10 cellular contexts compared by ENCODE assay signal in the genomic region with DNA sequence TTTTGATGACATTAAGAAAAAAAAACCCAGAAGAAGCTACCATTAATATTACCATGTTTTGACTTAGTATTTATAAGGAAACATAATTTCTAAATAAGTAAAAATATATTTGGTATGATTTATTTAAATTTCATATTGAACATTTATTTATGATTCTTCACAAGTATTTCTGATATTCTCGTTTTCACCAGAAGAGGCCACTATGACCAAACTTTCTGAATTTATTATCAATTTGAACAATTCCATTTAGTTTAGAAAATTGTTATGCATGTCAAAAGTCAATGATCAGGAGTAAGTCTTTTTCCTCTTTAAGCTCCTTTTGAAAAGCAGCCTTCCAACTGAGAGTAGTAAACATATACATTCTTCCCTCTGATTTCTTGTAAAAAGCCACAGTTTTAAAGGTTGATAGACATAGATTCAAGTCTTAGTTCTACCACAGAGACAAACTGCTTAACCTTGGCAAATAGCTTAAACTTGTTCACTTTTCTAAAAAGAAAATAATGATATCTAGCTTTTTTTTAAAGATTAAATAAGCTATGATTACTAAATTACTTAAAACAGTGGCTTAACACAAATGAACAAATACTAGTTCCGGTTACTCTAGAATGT.
DNase-seq lines count a peak whose midpoint lies in the region; ATAC-seq, FAIRE-seq and TF ChIP-seq lines count a peak whose summit lies in the region.
"Had no signal": no experiment of that assay in that cellular context is flagged by ENCODE, and none has a peak within 500 bp of the region (broad histone marks: within the 10 kb centered on the region; RNA-seq: fewer than 3 reads in every experiment).

No MANE protein-coding gene starts in this region.

- H3K9me3 Mint-ChIP-seq in activated CD4-positive, alpha-beta memory T cell treated with anti-CD3 and anti-CD28 coated beads for 36 hours = no peaks in the 10 kb centered on the region

- no peak overlapping the region for H4K8ac ChIP-seq in mesenchymal stem cell (ENCODE audit: low read length)

- H3K27ac Mint-ChIP-seq in activated CD4-positive, alpha-beta memory T cell treated with anti-CD3 and anti-CD28 coated beads for 36 hours = no peak overlapping the region

- H3K9ac ChIP-seq in GM12878 (ENCODE audit: control insufficient read depth, insufficient read depth, low read length) = no peak overlapping the region
- no peak overlapping the region for H3K9ac ChIP-seq in mesenchymal stem cell (ENCODE audit: low read length)

- TF ChIP-seq CTCF in LNCaP clone FGC (IDR thresholded peaks at IDR 0.05; ENCODE audit: control insufficient read depth, extremely low read depth, insufficient read depth) (peak; percentile 41), GM12878 (IDR thresholded peaks at IDR 0.05 in 2 of 3, conservative IDR thresholded peaks at IDR 0.05 in 1 of 3; ENCODE audit: control insufficient read depth in 2 of 3, extremely low read depth in 1 of 3, insufficient read depth in 1 of 3, low read depth in 3 of 3, low read length in 3 of 3) (peak in 1 of 3 experiments; percentile 17; a peak in 1 of 6 replicates)

- peaks cover 17% of the 10 kb centered on the region for H3K27me3 Mint-ChIP-seq in activated CD4-positive, alpha-beta memory T cell treated with anti-CD3 and anti-CD28 coated beads for 36 hours

- WGBS in GM12878 (ENCODE audit: insufficient coverage, insufficient replicate concordance, low lambda C conversion rate, missing lambda C conversion rate) = 45% methylated on average over 2 of the region's 2 CpGs
- 100% methylated on average over 1 of the region's 2 CpGs for WGBS in mesenchymal stem cell

- no peak overlapping the region for H4K91ac ChIP-seq in mesenchymal stem cell (ENCODE audit: low read length)

- H3K4me1 ChIP-seq in GM12878 (ENCODE audit: control insufficient read depth, insufficient read depth, low read length) = no peaks in the 10 kb centered on the region
- H3K4me1 ChIP-seq in mesenchymal stem cell (ENCODE audit: control insufficient read depth, insufficient read depth, low read depth, low read length) = no peaks in the 10 kb centered on the region

- peak; percentile 2 for DNase-seq in G401 (ENCODE audit: low spot score)
- DNase-seq in LNCaP clone FGC (ENCODE audit: low read depth) = no peak
- DNase-seq in GM12878 (ENCODE audit: low read depth, low spot score) = no peak
- peak; percentile 20 for DNase-seq in mesenchymal stem cell
- no peak for DNase-seq in LoVo (ENCODE audit: low spot score)
- no peak for DNase-seq in NCI-H446 (lab: John Stamatoyannopoulos, UW)
- DNase-seq in activated CD4-positive, alpha-beta memory T cell treated with anti-CD3 and anti-CD28 coated beads for 36 hours = no peak
- DNase-seq: SHP77 treated with DMSO at 0.1 percent for 48 hours had no signal

- no peaks in the 10 kb centered on the region for H3K36me3 ChIP-seq in GM12878 (ENCODE audit: control insufficient read depth in 2 of 2, insufficient read depth in 2 of 2, low read length in 1 of 2)
- no peaks in the 10 kb centered on the region for H3K36me3 ChIP-seq in mesenchymal stem cell (ENCODE audit: control insufficient read depth in 1 of 2, insufficient read depth in 2 of 2, low read depth in 1 of 2, low read length in 2 of 2)

- no peak overlapping the region for H3K23ac ChIP-seq in mesenchymal stem cell (ENCODE audit: low read length in 2 of 2)

- in situ Hi-C loops in G401 (cut with HindIII; ENCODE audit: low sequenced_read_pairs) (no loop called here), GM12878 (cut with MboI) (no loop called here)

- no peaks in the 10 kb centered on the region for H3K79me1 ChIP-seq in mesenchymal stem cell (replicated peaks; ENCODE audit: low read length, poor library complexity, severe bottlenecking)

- BruUV-seq in GM12878 (replicated peaks; lab: Mats Ljungman, UMichigan) = no TSS peak

- no peak overlapping the region for H2BK120ac ChIP-seq in mesenchymal stem cell (ENCODE audit: low read depth, low read length)

- H3K18ac ChIP-seq in mesenchymal stem cell (ENCODE audit: low read depth in 1 of 2, low read length in 2 of 2) = no peak overlapping the region

- no peak for FAIRE-seq in GM12878 (lab: Jason Lieb, UNC)
- FAIRE-seq: keratinocyte had no signal

- H2AFZ ChIP-seq in GM12878 (ENCODE audit: control insufficient read depth, low read depth, low read length) (no peak overlapping the region), mesenchymal stem cell (ENCODE audit: low read depth, low read length) (no peak overlapping the region)

- H2AK5ac ChIP-seq in mesenchymal stem cell (ENCODE audit: low read length, severe bottlenecking) = no peak overlapping the region

- POLR2A ChIA-PET in GM12878 (lab: Charles Lee) = no interaction called here
- POLR2A ChIA-PET in activated CD4-positive, alpha-beta memory T cell treated with anti-CD3 and anti-CD28 coated beads for 36 hours (lab: Charles Lee) = no interaction called here

- H3K4me3 ChIP-seq in LNCaP clone FGC (ENCODE audit: low read depth, low read length) (no peak overlapping the region), GM12878 (no peak overlapping the region), mesenchymal stem cell (ENCODE audit: insufficient read depth in 1 of 2, low read depth in 1 of 2, low read length in 2 of 2) (no peak overlapping the region)

- no peak overlapping the region for H2BK5ac ChIP-seq in mesenchymal stem cell (ENCODE audit: low read depth, low read length, poor library complexity, severe bottlenecking)

- H3K27me3 ChIP-seq in GM12878 (replicated peaks in 1 of 2; ENCODE audit: control insufficient read depth in 2 of 2, insufficient read depth in 2 of 2, low read length in 1 of 2) (no peaks in the 10 kb centered on the region), mesenchymal stem cell (ENCODE audit: control insufficient read depth in 1 of 2, insufficient read depth in 1 of 2, low read length in 2 of 2) (no peaks in the 10 kb centered on the region)

- H3K79me2 ChIP-seq in GM12878 (ENCODE audit: control insufficient read depth, insufficient read depth, low read length) = no peaks in the 10 kb centered on the region

- H3K14ac ChIP-seq in mesenchymal stem cell (ENCODE audit: low read length in 2 of 2) = no peak overlapping the region

- no peak for TF ChIP-seq POLR2A in GM12878 (IDR thresholded peaks at IDR 0.05; ENCODE audit: low read depth, low read length)

- H3K9me3 ChIP-seq in GM12878 (replicated peaks; ENCODE audit: control insufficient read depth, insufficient read depth, low read length) (no peaks in the 10 kb centered on the region), mesenchymal stem cell (ENCODE audit: control insufficient read depth, low read length) (peaks cover 5% of the 10 kb centered on the region)

- H2BK15ac ChIP-seq in mesenchymal stem cell (ENCODE audit: low read depth, poor library complexity, severe bottlenecking) = no peak overlapping the region

- H4K20me1 ChIP-seq in GM12878 (ENCODE audit: control insufficient read depth, insufficient read depth) = no peaks in the 10 kb centered on the region

- H3K4me2 ChIP-seq in GM12878 (ENCODE audit: control insufficient read depth, insufficient read depth) = no peak overlapping the region
- no peak overlapping the region for H3K4me2 ChIP-seq in mesenchymal stem cell (ENCODE audit: low read length, poor library complexity, severe bottlenecking)

- no peak overlapping the region for H3K27ac ChIP-seq in GM12878 (ENCODE audit: control insufficient read depth, insufficient read depth)
- H3K27ac ChIP-seq in mesenchymal stem cell (ENCODE audit: low read length, poor library complexity, severe bottlenecking) = no peak overlapping the region

- H3K4me3 Mint-ChIP-seq in activated CD4-positive, alpha-beta memory T cell treated with anti-CD3 and anti-CD28 coated beads for 36 hours = no peak overlapping the region

- SMC1A ChIA-PET in GM12878 (lab: Charles Lee; ENCODE audit: uncharacterized antibody, unreplicated experiment) = interaction anchor here (0.5 to 1.5 kb wide), 5 partner anchors 9 to 1906 kb away, joined by 3 to 5 read pairs (median 3); no protein-coding TSS in a partner anchor

- ATAC-seq in GM12878 (no peak), GM18519 (IDR thresholded peaks at IDR 0.05; ENCODE audit: low FRiP score, unreplicated experiment) (no peak)

- H3K36me3 Mint-ChIP-seq in activated CD4-positive, alpha-beta memory T cell treated with anti-CD3 and anti-CD28 coated beads for 36 hours = no peaks in the 10 kb centered on the region

- peak; percentile 36; the same call in 1 of the 2 replicates for TF ChIP-seq RAD21 in GM12878 (IDR thresholded peaks at IDR 0.05; ENCODE audit: insufficient read depth, low read depth, low read length)

- TF ChIP-seq EP300 in GM12878 (IDR thresholded peaks at IDR 0.05; ENCODE audit: borderline replicate concordance in 1 of 2, control insufficient read depth in 1 of 2, low read depth in 2 of 2, low read length in 2 of 2) = no peak

- RAD21 ChIA-PET in GM12878 (lab: Charles Lee; ENCODE audit: unreplicated experiment) = interaction anchor here (0.6 to 1.0 kb wide), 2 partner anchors 839 to 1653 kb away, joined by 3 read pairs; no protein-coding TSS in a partner anchor

- H2BK12ac ChIP-seq in mesenchymal stem cell (ENCODE audit: low read length in 2 of 2) = no peak overlapping the region

- intact Hi-C loops in GM12878 (cut with micrococcal nuclease; ENCODE audit: unreplicated experiment) = loop anchor here (2.0 kb wide), 1 partner anchor 1856 kb away; no protein-coding TSS in a partner anchor
- intact Hi-C loops in activated CD4-positive, alpha-beta memory T cell treated with anti-CD3 and anti-CD28 coated beads for 36 hours (cut with micrococcal nuclease) = no loop called here

- no peaks in the 10 kb centered on the region for H3K4me1 Mint-ChIP-seq in activated CD4-positive, alpha-beta memory T cell treated with anti-CD3 and anti-CD28 coated beads for 36 hours (ENCODE audit: low read depth)

- H3K4ac ChIP-seq in mesenchymal stem cell (ENCODE audit: low read depth in 1 of 2, low read length in 2 of 2) = no peak overlapping the region

- CTCF ChIA-PET in GM12878 (lab: Yijun Ruan, JAX) = interaction anchor here (0.6 to 1.1 kb wide), 6 partner anchors 10 to 1855 kb away, joined by 3 to 6 read pairs (median 4); no protein-coding TSS in a partner anchor
- CTCF ChIA-PET in activated CD4-positive, alpha-beta memory T cell treated with anti-CD3 and anti-CD28 coated beads for 36 hours (lab: Charles Lee) = interaction anchor here (1.1 kb wide), 1 partner anchor 1794 kb away, joined by 3 read pairs; no protein-coding TSS in a partner anchor

TF ChIP-seq in GM12878, 131 proteins besides CTCF, POLR2A, EP300 and RAD21:
- TF ChIP-seq SMC3 (IDR thresholded peaks at IDR 0.05; ENCODE audit: borderline replicate concordance, low read length) (peak; percentile 38; the same call in 1 of the 2 replicates), SREBF1 (IDR thresholded peaks at IDR 0.05; ENCODE audit: low read length) (no peak)
TF ChIP-seq in GM12878: peak in this region for 1.

Comparison
In these comparisons a context has a peak if more than half of its experiments do, and no peak if none do; other contexts are left out.
1. DNase-seq: peak in G401 (single experiment) and mesenchymal stem cell (single experiment); none in LNCaP clone FGC (single experiment), GM12878 (single experiment), LoVo (single experiment), NCI-H446 (0 of 2) and activated CD4-positive, alpha-beta memory T cell treated with anti-CD3 and anti-CD28 coated beads for 36 hours (single experiment).